Comparison of ENCODE assay signal across 1 cellular context in genomic region chr19:50414850-50415660, GRCh38.
TF ChIP-seq lines count a peak whose summit lies in the region.

No MANE protein-coding gene starts in this region.

TF ChIP-seq in K562, 482 proteins besides CTCF, POLR2A, EP300 and RAD21 (continued from another document and continues in another):
- TF ChIP-seq CHAMP1 (IDR thresholded peaks at IDR 0.05) (no peak), SLC30A9 (CRISPR knock-in tag; IDR thresholded peaks at IDR 0.05) (no peak), NKRF (IDR thresholded peaks at IDR 0.05; ENCODE audit: borderline replicate concordance) (no peak), COPS2 (conservative IDR thresholded peaks at IDR 0.05) (no peak), ZNF436 (CRISPR knock-in tag; IDR thresholded peaks at IDR 0.05) (no peak), XRCC3 (IDR thresholded peaks at IDR 0.05) (no peak; the same call in 1 of the 2 replicates), CLOCK (CRISPR knock-in tag; IDR thresholded peaks at IDR 0.05; ENCODE audit: borderline replicate concordance) (no peak), ZNF280B (CRISPR knock-in tag; IDR thresholded peaks at IDR 0.05) (no peak), NFATC3 (IDR thresholded peaks at IDR 0.05) (no peak), LEF1 (IDR thresholded peaks at IDR 0.05) (no peak), KHSRP (IDR thresholded peaks at IDR 0.05) (no peak), SMARCA4 (IDR thresholded peaks at IDR 0.05) (no peak), ZNF232 (CRISPR knock-in tag; IDR thresholded peaks at IDR 0.05) (no peak), ZNF696 (CRISPR knock-in tag; conservative IDR thresholded peaks at IDR 0.05) (no peak), TAF9B (IDR thresholded peaks at IDR 0.05; ENCODE audit: partially characterized antibody) (no peak), ZNF717 (CRISPR knock-in tag; IDR thresholded peaks at IDR 0.05) (no peak), NR4A1 (CRISPR knock-in tag; IDR thresholded peaks at IDR 0.05) (no peak), NR4A1 (tag; IDR thresholded peaks at IDR 0.05) (no peak), NR2C2 (CRISPR knock-in tag; IDR thresholded peaks at IDR 0.05) (no peak; the same call in 1 of the 2 replicates), NR2C2 (tag; IDR thresholded peaks at IDR 0.05) (no peak), ZNF707 (CRISPR knock-in tag; conservative IDR thresholded peaks at IDR 0.05) (no peak), ZBTB5 (IDR thresholded peaks at IDR 0.05) (no peak), CREM (IDR thresholded peaks at IDR 0.05; ENCODE audit: low read depth) (peak; percentile 84), KLF10 (CRISPR knock-in tag; IDR thresholded peaks at IDR 0.05) (no peak), ZBTB1 (CRISPR knock-in tag; IDR thresholded peaks at IDR 0.05; ENCODE audit: borderline replicate concordance, low read depth) (no peak; the same call in 1 of the 2 replicates), ZNF740 (CRISPR knock-in tag; IDR thresholded peaks at IDR 0.05) (no peak), ZNF740 (tag; IDR thresholded peaks at IDR 0.05) (no peak), ZNF57 (CRISPR knock-in tag; IDR thresholded peaks at IDR 0.05) (no peak), ZNF695 (CRISPR knock-in tag; IDR thresholded peaks at IDR 0.05) (no peak), ZBTB11 (CRISPR knock-in tag; IDR thresholded peaks at IDR 0.05) (peak in 1 of 3 experiments; percentile 54; a peak in 1 of 6 replicates), SMC3 (conservative IDR thresholded peaks at IDR 0.05; ENCODE audit: insufficient read depth, low read depth, low read length) (peak; percentile 70), SMARCB1 (IDR thresholded peaks at IDR 0.05; ENCODE audit: insufficient read length, low read depth) (no peak), SIX5 (IDR thresholded peaks at IDR 0.05; ENCODE audit: borderline replicate concordance in 1 of 2, insufficient read depth in 1 of 2, low read depth in 1 of 2, low read length in 2 of 2) (no peak), CHD1 (IDR thresholded peaks at IDR 0.05; ENCODE audit: low read length) (no peak), STAG1 (CRISPR knock-in tag; IDR thresholded peaks at IDR 0.05; ENCODE audit: borderline replicate concordance) (no peak), HDAC3 (IDR thresholded peaks at IDR 0.05; ENCODE audit: borderline replicate concordance, partially characterized antibody) (no peak), CEBPZ (IDR thresholded peaks at IDR 0.05; ENCODE audit: borderline replicate concordance, low read depth, low read length) (no peak), ILF3 (IDR thresholded peaks at IDR 0.05; ENCODE audit: borderline replicate concordance) (no peak), ZSCAN32 (CRISPR knock-in tag; IDR thresholded peaks at IDR 0.05) (no peak), ZFP36 (IDR thresholded peaks at IDR 0.05; ENCODE audit: low read depth, low read length, partially characterized antibody) (peak; percentile 93), MYC (IDR thresholded peaks at IDR 0.05; ENCODE audit: low read depth, low read length) (peak; percentile 98), MYC (CRISPR knock-in tag; IDR thresholded peaks at IDR 0.05; ENCODE audit: borderline replicate concordance, low read depth) (no peak), DPF2 (IDR thresholded peaks at IDR 0.05) (peak; percentile 38; the same call in 1 of the 2 replicates), ZKSCAN8 (CRISPR knock-in tag; IDR thresholded peaks at IDR 0.05) (no peak), MTA1 (IDR thresholded peaks at IDR 0.05; ENCODE audit: borderline replicate concordance) (no peak), RUNX1 (IDR thresholded peaks at IDR 0.05; ENCODE audit: low read depth) (no peak), CBX8 (IDR thresholded peaks at IDR 0.05; ENCODE audit: borderline replicate concordance, extremely low read depth, low read depth, low read length, poor library complexity, severe bottlenecking) (no peak), ZNF830 (CRISPR knock-in tag; IDR thresholded peaks at IDR 0.05) (no peak), SAFB (IDR thresholded peaks at IDR 0.05; ENCODE audit: borderline replicate concordance, low read depth, low read length) (no peak)
